Comparison of ENCODE assay signal across 1 cellular context in genomic region chr19:5073153-5073844, GRCh38.
TF ChIP-seq lines count a peak whose summit lies in the region.

No MANE protein-coding gene starts in this region.

TF ChIP-seq in HCT116, 20 proteins besides CTCF, POLR2A, EP300 and RAD21:
- TF ChIP-seq EZH2phosphoT487 (IDR thresholded peaks at IDR 0.05; ENCODE audit: borderline replicate concordance), result no peak
TF ChIP-seq in HCT116: peak in this region for 0.
